ENCODE assay signal across 11 cellular contexts in genomic region chr17:50954641-50955121, GRCh38.
A peak's percentile ranks its signal among the peaks of the same experiment; 100 is the strongest.
DNase-seq lines count a peak whose midpoint lies in the region; ATAC-seq, FAIRE-seq and TF ChIP-seq lines count a peak whose summit lies in the region.
"Had no signal": no experiment of that assay in that cellular context is flagged by ENCODE, and none has a peak within 500 bp of the region (broad histone marks: within the 10 kb centered on the region; RNA-seq: fewer than 3 reads in every experiment).

No MANE protein-coding gene starts in this region.

- in situ Hi-C loops in HepG2 (cut with HindIII; ENCODE audit: extremely low pct_ligation_motif_present, low pct_unique_long_range_greater_than_20kb): loop anchor here (5.0 to 10.0 kb wide), 2 partner anchors 172 to 410 kb away; partner anchors contain the start of gene SPATA20

- H3K4me1 ChIP-seq in astrocyte (ENCODE audit: insufficient read depth, low read length) (peaks cover 34% of the 10 kb centered on the region), HepG2 (ENCODE audit: insufficient read depth, low read length) (peaks cover 59% of the 10 kb centered on the region), stomach smooth muscle (ENCODE audit: control insufficient read depth, insufficient read depth, low read length) (peaks cover 47% of the 10 kb centered on the region)

- no peak overlapping the region for H3K9ac ChIP-seq in astrocyte (ENCODE audit: low read length)
- no peak overlapping the region for H3K9ac ChIP-seq in HepG2 (ENCODE audit: insufficient read depth, low read depth, low read length)
- H3K9ac ChIP-seq in stomach smooth muscle (ENCODE audit: low read length in 2 of 2): no peak overlapping the region

- H3K4me3 ChIP-seq in astrocyte (ENCODE audit: insufficient read depth, low read depth, low read length) (no peak overlapping the region), HepG2 (replicated peaks in 1 of 3; ENCODE audit: insufficient read depth in 1 of 3, low read depth in 2 of 3, low read length in 3 of 3) (no peak overlapping the region), stomach smooth muscle (ENCODE audit: low read length in 2 of 2) (no peak overlapping the region)

- BruUV-seq in HepG2 (replicated peaks; lab: Mats Ljungman, UMichigan): no TSS peak

- TF ChIP-seq RAD21 in HepG2 (CRISPR knock-in tag; IDR thresholded peaks at IDR 0.05): no peak

- TF ChIP-seq EP300 in HepG2 (IDR thresholded peaks at IDR 0.05; ENCODE audit: low read depth in 2 of 2, low read length in 2 of 2) (no peak), HepG2 (CRISPR knock-in tag; IDR thresholded peaks at IDR 0.05; ENCODE audit: borderline replicate concordance) (no peak)

- intact Hi-C loops in HepG2 (cut with micrococcal nuclease; ENCODE audit: unreplicated experiment): loop anchor here (10.0 kb wide), 1 partner anchor 410 kb away; the partner anchor contains the start of gene SPATA20

- peak overlapping the region; percentile 52 for H3K27ac Mint-ChIP-seq in T-helper 1 cell treated with Interleukin-12 subunit alpha and Interleukin-12 subunit beta and Interleukin-4 antibody, amounts not matched to agents 30 μg/mL and 1 μg/mL, for 36 hours
- H3K27ac Mint-ChIP-seq in astrocyte (ENCODE audit: unreplicated experiment): peak overlapping the region; percentile 94

- ATAC-seq in HepG2: peak; percentile 2; the same call in 2 of the 3 replicates
- ATAC-seq in HG03439 (IDR thresholded peaks at IDR 0.05; ENCODE audit: unreplicated experiment): no peak

- no peaks in the 10 kb centered on the region for H3K36me3 Mint-ChIP-seq in T-helper 1 cell treated with Interleukin-12 subunit alpha and Interleukin-12 subunit beta and Interleukin-4 antibody, amounts not matched to agents 30 μg/mL and 1 μg/mL, for 36 hours (ENCODE audit: low read depth)
- H3K36me3 Mint-ChIP-seq in astrocyte (ENCODE audit: low read depth, unreplicated experiment): peaks cover 3% of the 10 kb centered on the region

- no peak overlapping the region for H3K4me3 Mint-ChIP-seq in T-helper 1 cell treated with Interleukin-12 subunit alpha and Interleukin-12 subunit beta and Interleukin-4 antibody, amounts not matched to agents 30 μg/mL and 1 μg/mL, for 36 hours
- H3K4me3 Mint-ChIP-seq in astrocyte (ENCODE audit: unreplicated experiment): peak overlapping the region; percentile 27

- H3K27ac ChIP-seq in astrocyte (ENCODE audit: low read depth, low read length): peak overlapping the region; percentile 45
- H3K27ac ChIP-seq in HepG2 (ENCODE audit: extremely low read length, insufficient read depth, low read length): no peak overlapping the region
- peak overlapping the region; percentile 62 for H3K27ac ChIP-seq in stomach smooth muscle (ENCODE audit: low read length)

- peaks cover 10% of the 10 kb centered on the region for H3K4me1 Mint-ChIP-seq in T-helper 1 cell treated with Interleukin-12 subunit alpha and Interleukin-12 subunit beta and Interleukin-4 antibody, amounts not matched to agents 30 μg/mL and 1 μg/mL, for 36 hours (ENCODE audit: low read depth)
- peaks cover 37% of the 10 kb centered on the region for H3K4me1 Mint-ChIP-seq in astrocyte (ENCODE audit: low read depth, unreplicated experiment)

- H3K9me3 ChIP-seq in astrocyte (ENCODE audit: insufficient read depth, low read depth, low read length): no peaks in the 10 kb centered on the region
- no peaks in the 10 kb centered on the region for H3K9me3 ChIP-seq in HepG2 (ENCODE audit: low read length)
- no peaks in the 10 kb centered on the region for H3K9me3 ChIP-seq in stomach smooth muscle (ENCODE audit: control insufficient read depth in 2 of 2, low read length in 2 of 2)

- FAIRE-seq in astrocyte (lab: Jason Lieb, UNC): no peak
- FAIRE-seq in HepG2 (lab: Jason Lieb, UNC): no peak

- no peak for TF ChIP-seq POLR2A in HepG2 (IDR thresholded peaks at IDR 0.05; ENCODE audit: insufficient read depth in 1 of 2, low read depth in 2 of 2, low read length in 2 of 2)

- peak overlapping the region; percentile 54 for H3K4me2 ChIP-seq in astrocyte (ENCODE audit: low read length)
- H3K4me2 ChIP-seq in HepG2 (ENCODE audit: low read depth, low read length): no peak overlapping the region

- H3K36me3 ChIP-seq in astrocyte (ENCODE audit: insufficient read depth, low read length): no peaks in the 10 kb centered on the region
- H3K36me3 ChIP-seq in HepG2 (replicated peaks in 1 of 2; ENCODE audit: control insufficient read depth in 1 of 2, insufficient read depth in 2 of 2, low read length in 2 of 2): no peaks in the 10 kb centered on the region
- H3K36me3 ChIP-seq in stomach smooth muscle (ENCODE audit: control insufficient read depth in 2 of 2, insufficient read depth in 2 of 2, low read length in 2 of 2): peaks cover 0 to 3% of the 10 kb centered on the region in 2 donors

- H3K27me3 Mint-ChIP-seq in T-helper 1 cell treated with Interleukin-12 subunit alpha and Interleukin-12 subunit beta and Interleukin-4 antibody, amounts not matched to agents 30 μg/mL and 1 μg/mL, for 36 hours (ENCODE audit: low read depth): no peaks in the 10 kb centered on the region
- no peaks in the 10 kb centered on the region for H3K27me3 Mint-ChIP-seq in astrocyte (ENCODE audit: low read depth, unreplicated experiment)

- H2AFZ ChIP-seq in astrocyte (ENCODE audit: low read depth, low read length) (no peak overlapping the region), HepG2 (ENCODE audit: low read length) (no peak overlapping the region)

- WGBS in HepG2 (ENCODE audit: low lambda C conversion rate): 91% methylated on average over 7 of the region's 8 CpGs

- H3K27me3 ChIP-seq in astrocyte (ENCODE audit: insufficient read depth, low read length): no peaks in the 10 kb centered on the region
- H3K27me3 ChIP-seq in HepG2 (ENCODE audit: control insufficient read depth in 1 of 2, insufficient read depth in 2 of 2, low read length in 2 of 2): no peaks in the 10 kb centered on the region
- no peaks in the 10 kb centered on the region for H3K27me3 ChIP-seq in stomach smooth muscle (ENCODE audit: control insufficient read depth in 1 of 2, insufficient read depth in 2 of 2, low read length in 2 of 2)

- POLR2A ChIA-PET in HepG2 (lab: Yijun Ruan, JAX): interaction anchor here (0.9 to 6.3 kb wide), 8 partner anchors 10 to 102 kb away, joined by 3 to 52 read pairs (median 4); partner anchors contain the start of gene TOB1

- H3K79me2 ChIP-seq in astrocyte (ENCODE audit: insufficient read depth, low read length): no peaks in the 10 kb centered on the region
- no peaks in the 10 kb centered on the region for H3K79me2 ChIP-seq in HepG2 (ENCODE audit: insufficient read depth, low read length)

- H4K20me1 ChIP-seq in astrocyte (ENCODE audit: insufficient read depth, low read length): no peaks in the 10 kb centered on the region
- H4K20me1 ChIP-seq in HepG2 (ENCODE audit: insufficient read depth, low read length): no peaks in the 10 kb centered on the region

- H3K9me3 Mint-ChIP-seq in T-helper 1 cell treated with Interleukin-12 subunit alpha and Interleukin-12 subunit beta and Interleukin-4 antibody, amounts not matched to agents 30 μg/mL and 1 μg/mL, for 36 hours: no peaks in the 10 kb centered on the region
- H3K9me3 Mint-ChIP-seq in astrocyte (ENCODE audit: unreplicated experiment): no peaks in the 10 kb centered on the region

- CTCF ChIA-PET in HepG2 (lab: Yijun Ruan, JAX; ENCODE audit: low intra/inter-chr PET ratio, low total read pairs): no interaction called here

- TF ChIP-seq CTCF in astrocyte (IDR thresholded peaks at IDR 0.05; ENCODE audit: insufficient read depth, low read depth, low read length) (no peak), HepG2 (CRISPR knock-in tag; IDR thresholded peaks at IDR 0.05) (no peak)

- DNase-seq in T-helper 1 cell (no peak), astrocyte (ENCODE audit: low read depth) (no peak), HepG2 (ENCODE audit: low spot score) (no peak), NCI-H2081 treated with DMSO at 0.1 percent for 48 hours (lab: John Stamatoyannopoulos, UW) (no peak), UCSD-AML1 (lab: John Stamatoyannopoulos, UW; ENCODE audit: unreplicated experiment) (no peak)
- DNase-seq: GF-D8, MM.1S, T-helper 2 cell had no signal

TF ChIP-seq in HepG2, 621 proteins besides CTCF, POLR2A, EP300 and RAD21 (continues in another document):
- TF ChIP-seq, protein P1, sequence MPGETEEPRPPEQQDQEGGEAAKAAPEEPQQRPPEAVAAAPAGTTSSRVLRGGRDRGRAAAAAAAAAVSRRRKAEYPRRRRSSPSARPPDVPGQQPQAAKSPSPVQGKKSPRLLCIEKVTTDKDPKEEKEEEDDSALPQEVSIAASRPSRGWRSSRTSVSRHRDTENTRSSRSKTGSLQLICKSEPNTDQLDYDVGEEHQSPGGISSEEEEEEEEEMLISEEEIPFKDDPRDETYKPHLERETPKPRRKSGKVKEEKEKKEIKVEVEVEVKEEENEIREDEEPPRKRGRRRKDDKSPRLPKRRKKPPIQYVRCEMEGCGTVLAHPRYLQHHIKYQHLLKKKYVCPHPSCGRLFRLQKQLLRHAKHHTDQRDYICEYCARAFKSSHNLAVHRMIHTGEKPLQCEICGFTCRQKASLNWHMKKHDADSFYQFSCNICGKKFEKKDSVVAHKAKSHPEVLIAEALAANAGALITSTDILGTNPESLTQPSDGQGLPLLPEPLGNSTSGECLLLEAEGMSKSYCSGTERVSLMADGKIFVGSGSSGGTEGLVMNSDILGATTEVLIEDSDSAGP (CRISPR knock-in tag; IDR thresholded peaks at IDR 0.05; ENCODE audit: borderline replicate concordance): peak; percentile 27; the same call in 1 of the 2 replicates
